13 cellular contexts compared by ENCODE assay signal in the genomic region with DNA sequence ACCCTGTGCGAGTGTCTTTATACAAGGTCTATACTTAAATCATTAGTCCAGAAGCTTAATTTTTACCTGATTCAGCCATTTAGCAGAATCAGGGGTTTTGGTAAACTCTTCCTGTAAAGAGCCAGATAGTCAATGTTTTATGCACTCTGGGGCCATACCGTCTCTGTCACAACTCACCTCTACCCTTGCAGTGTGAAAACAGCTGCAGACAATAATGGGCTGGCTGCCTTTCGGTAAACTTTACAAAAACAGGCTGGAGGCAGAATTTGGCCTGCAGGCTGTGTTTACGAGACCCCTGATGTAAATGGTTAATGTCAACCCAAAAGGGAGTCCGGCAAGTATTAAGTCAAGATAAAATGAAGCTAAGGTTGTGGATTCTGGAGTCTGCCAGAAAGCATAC.
"Had no signal": no experiment of that assay in that cellular context is flagged by ENCODE, and none has a peak within 500 bp of the region (broad histone marks: within the 10 kb centered on the region; RNA-seq: fewer than 3 reads in every experiment).

No MANE protein-coding gene starts in this region.

- H3K4me3 Mint-ChIP-seq: activated CD8-positive, alpha-beta T cell treated with anti-CD3 and anti-CD28 coated beads for 36 hours; activated naive CD8-positive, alpha-beta T cell treated with anti-CD3 and anti-CD28 coated beads, Interleukin-2, amount 10 ng/mL, durations not matched to agents 7 days and 5 days; stimulated activated naive CD8-positive, alpha-beta T cell treated with anti-CD3 and anti-CD28 coated beads, Interleukin-15, Interleukin-2, amounts not matched to agents 100 ng/mL and 50 ng/mL, for 24 hours had no signal

- H3K27ac Mint-ChIP-seq: activated CD8-positive, alpha-beta T cell treated with anti-CD3 and anti-CD28 coated beads for 36 hours; stimulated activated naive CD8-positive, alpha-beta T cell treated with anti-CD3 and anti-CD28 coated beads, Interleukin-15, Interleukin-2, amounts not matched to agents 100 ng/mL and 50 ng/mL, for 24 hours had no signal

- H3K27ac ChIP-seq: colonic mucosa, esophagus muscularis mucosa, ovary, sigmoid colon, spleen had no signal

- H3K9me3 Mint-ChIP-seq: activated CD8-positive, alpha-beta T cell treated with anti-CD3 and anti-CD28 coated beads for 36 hours; activated naive CD8-positive, alpha-beta T cell treated with anti-CD3 and anti-CD28 coated beads, Interleukin-2, amount 10 ng/mL, durations not matched to agents 7 days and 5 days; stimulated activated naive CD8-positive, alpha-beta T cell treated with anti-CD3 and anti-CD28 coated beads, Interleukin-15, Interleukin-2, amounts not matched to agents 100 ng/mL and 50 ng/mL, for 24 hours had no signal

- H3K27me3 Mint-ChIP-seq: activated CD8-positive, alpha-beta T cell treated with anti-CD3 and anti-CD28 coated beads for 36 hours; activated naive CD8-positive, alpha-beta T cell treated with anti-CD3 and anti-CD28 coated beads, Interleukin-2, amount 10 ng/mL, durations not matched to agents 7 days and 5 days; stimulated activated naive CD8-positive, alpha-beta T cell treated with anti-CD3 and anti-CD28 coated beads, Interleukin-15, Interleukin-2, amounts not matched to agents 100 ng/mL and 50 ng/mL, for 24 hours had no signal

- H3K4me1 ChIP-seq: colonic mucosa had no signal

- H3K4me3 ChIP-seq: colonic mucosa, esophagus muscularis mucosa, ovary, sigmoid colon, spleen had no signal

- H3K27me3 ChIP-seq: colonic mucosa, esophagus muscularis mucosa, ovary, sigmoid colon, spleen had no signal

- ATAC-seq: activated CD8-positive, alpha-beta T cell treated with anti-CD3 and anti-CD28 coated beads for 36 hours had no signal

- H3K36me3 ChIP-seq: colonic mucosa, ovary had no signal

- H3K9me3 ChIP-seq: colonic mucosa, esophagus muscularis mucosa, ovary, sigmoid colon, spleen had no signal

- DNase-seq: activated CD8-positive, alpha-beta T cell treated with anti-CD3 and anti-CD28 coated beads for 36 hours; activated gamma-delta T cell; activated naive CD8-positive, alpha-beta T cell treated with anti-CD3 and anti-CD28 coated beads, Interleukin-2, amount 10 ng/mL, durations not matched to agents 7 days and 5 days; activated T-cell treated with anti-CD3 and anti-CD28 coated beads, Interleukin-2, amount 50 U/mL, for 48 hours; central memory CD4-positive, alpha-beta T cell; colonic mucosa; kidney glomerular epithelial cell; mesendoderm; ovary; sigmoid colon; spleen had no signal
